Comparison of ENCODE assay signal across 18 cellular contexts in the genomic region with DNA sequence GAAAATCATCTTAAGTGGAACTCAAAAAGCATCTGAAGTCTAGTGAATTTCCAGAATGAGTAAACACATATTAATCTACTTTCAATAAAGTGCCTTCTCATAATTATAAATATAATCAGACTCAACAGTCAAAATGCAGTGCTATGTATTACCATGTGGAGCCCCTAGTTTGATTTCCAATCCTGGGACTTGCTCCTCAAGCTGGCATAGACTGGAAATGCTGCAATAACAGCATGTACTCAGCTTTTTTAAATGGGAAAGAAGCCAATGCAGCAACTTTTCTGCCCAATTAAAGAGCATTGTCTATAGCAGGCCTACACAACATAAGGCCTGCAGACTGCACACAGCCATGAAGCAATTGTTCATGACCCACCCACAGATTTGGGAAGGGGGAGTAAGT.
DNase-seq lines count a peak whose midpoint lies in the region; ATAC-seq and TF ChIP-seq lines count a peak whose summit lies in the region.
"Had no signal": no experiment of that assay in that cellular context is flagged by ENCODE, and none has a peak within 500 bp of the region (broad histone marks: within the 10 kb centered on the region; RNA-seq: fewer than 3 reads in every experiment).

No MANE protein-coding gene starts in this region.

- TF ChIP-seq CTCF in cardiac fibroblast (IDR thresholded peaks at IDR 0.05; ENCODE audit: low read depth, low read length): no peak

- no peak overlapping the region for H3K27ac Mint-ChIP-seq in stimulated activated naive B cell treated with anti-CD40 and anti-IgM and Interleukin-4, amounts not matched to agents 10 μg/mL and 1 μg/mL and 100 μg/mL, for 72 hours
- H3K27ac Mint-ChIP-seq: B cell; CD8-positive, alpha-beta T cell; HFFc6 had no signal

- no peak overlapping the region for H3K4me3 Mint-ChIP-seq in stimulated activated naive B cell treated with anti-CD40 and anti-IgM and Interleukin-4, amounts not matched to agents 10 μg/mL and 1 μg/mL and 100 μg/mL, for 72 hours
- H3K4me3 Mint-ChIP-seq: B cell; CD8-positive, alpha-beta T cell; HFFc6 had no signal

- no peaks in the 10 kb centered on the region for H3K36me3 Mint-ChIP-seq in stimulated activated naive B cell treated with anti-CD40 and anti-IgM and Interleukin-4, amounts not matched to agents 10 μg/mL and 1 μg/mL and 100 μg/mL, for 72 hours
- H3K36me3 Mint-ChIP-seq: CD8-positive, alpha-beta T cell had no signal

- ATAC-seq in GM21381 (IDR thresholded peaks at IDR 0.05; ENCODE audit: unreplicated experiment): no peak
- no peak for ATAC-seq in stimulated activated naive B cell treated with anti-CD40 and anti-IgM and Interleukin-4, amounts not matched to agents 10 μg/mL and 1 μg/mL and 100 μg/mL, for 72 hours (replicated peaks)
- ATAC-seq in GM21825 (IDR thresholded peaks at IDR 0.05; ENCODE audit: unreplicated experiment): no peak
- ATAC-seq: CD8-positive, alpha-beta T cell; HCT116 had no signal

- no peaks in the 10 kb centered on the region for H3K4me1 Mint-ChIP-seq in stimulated activated naive B cell treated with anti-CD40 and anti-IgM and Interleukin-4, amounts not matched to agents 10 μg/mL and 1 μg/mL and 100 μg/mL, for 72 hours
- H3K4me1 Mint-ChIP-seq: B cell had no signal

- H3K9me3 Mint-ChIP-seq in stimulated activated naive B cell treated with anti-CD40 and anti-IgM and Interleukin-4, amounts not matched to agents 10 μg/mL and 1 μg/mL and 100 μg/mL, for 72 hours: peaks cover 4 to 7% of the 10 kb centered on the region in 2 donors

- DNase-seq in NCI-H446 treated with DMSO at 0.1 percent for 48 hours (lab: John Stamatoyannopoulos, UW) (peak; percentile 31), cardiac fibroblast (ENCODE audit: low read depth in 2 of 2) (peak; percentile 33 to 38), fibroblast of peridontal ligament (ENCODE audit: extremely low read depth) (peak; percentile 24)
- no peak for DNase-seq in stimulated activated naive B cell treated with anti-CD40 and anti-IgM and Interleukin-4, amounts not matched to agents 10 μg/mL and 1 μg/mL and 100 μg/mL, for 72 hours
- DNase-seq in activated naive CD4-positive, alpha-beta T cell treated with Interleukin-2 at 50 U/mL for 16 hours: no peak
- DNase-seq: 8988T; Calu3; CD8-positive, alpha-beta T cell; DMS53; DND-41; GOT3; H7; HFFc6 had no signal

- no peaks in the 10 kb centered on the region for H3K27me3 Mint-ChIP-seq in stimulated activated naive B cell treated with anti-CD40 and anti-IgM and Interleukin-4, amounts not matched to agents 10 μg/mL and 1 μg/mL and 100 μg/mL, for 72 hours
- H3K27me3 Mint-ChIP-seq: B cell had no signal

- no peak overlapping the region for H3K4me3 ChIP-seq in cardiac fibroblast (replicated peaks in 1 of 2; ENCODE audit: low read depth in 2 of 2, low read length in 2 of 2)
- H3K4me3 ChIP-seq: BLaER1 treated with 17β-estradiol and CSF1 and Interleukin-3, amounts not matched to agents 10 nM and 100 nM had no signal

Comparison
In these comparisons a context has a peak if more than half of its experiments do, and no peak if none do; other contexts are left out.
1. DNase-seq: peak in NCI-H446 treated with DMSO at 0.1 percent for 48 hours (single experiment), cardiac fibroblast (2 of 2) and fibroblast of peridontal ligament (single experiment); none in stimulated activated naive B cell treated with anti-CD40 and anti-IgM and Interleukin-4, amounts not matched to agents 10 μg/mL and 1 μg/mL and 100 μg/mL, for 72 hours (single experiment) and activated naive CD4-positive, alpha-beta T cell treated with Interleukin-2 at 50 U/mL for 16 hours (single experiment).